In the genomic region with DNA sequence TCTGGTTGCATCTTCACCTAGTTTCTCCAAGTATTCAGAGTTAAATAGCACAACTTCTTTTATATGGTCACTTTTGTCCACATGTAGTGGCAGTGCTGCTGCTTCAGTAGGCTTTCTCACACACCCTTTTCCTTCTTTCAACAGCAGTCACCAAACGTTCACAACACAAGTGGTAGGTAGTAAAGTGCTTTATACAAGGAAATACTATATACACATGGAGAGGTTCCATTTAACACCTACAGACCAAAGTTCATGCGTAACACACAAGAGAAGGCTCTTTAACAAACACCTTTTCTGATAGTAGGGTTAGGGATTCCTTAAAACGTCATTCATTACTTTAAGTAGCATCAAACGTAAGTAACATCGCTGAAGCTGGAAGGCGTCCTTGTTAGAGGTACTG, we compare ENCODE assay signal across 36 cellular contexts.
"Had no signal": no experiment of that assay in that cellular context is flagged by ENCODE, and none has a peak within 500 bp of the region (broad histone marks: within the 10 kb centered on the region; RNA-seq: fewer than 3 reads in every experiment).

No MANE protein-coding gene starts in this region.

- H3K27me3 ChIP-seq: MG63 had no signal

- H3K9me3 ChIP-seq: MG63 had no signal

- H3K27ac ChIP-seq: RWPE1, WERI-Rb-1 had no signal

- H3K4me3 ChIP-seq: MG63 had no signal

- FAIRE-seq: bronchial epithelial cell, RCC 7860 had no signal

- DNase-seq: activated CD4-positive, alpha-beta memory T cell treated with anti-CD3 and anti-CD28 coated beads, Interleukin-2, amount 10 ng/mL, durations not matched to agents 7 days and 5 days; activated CD4-positive, alpha-beta T cell treated with anti-CD3 and anti-CD28 coated beads for 1 hour; activated CD4-positive, alpha-beta T cell treated with anti-CD3 and anti-CD28 coated beads for 48 hours; activated CD4-positive, CD25-positive, alpha-beta regulatory T cell; activated CD8-positive, alpha-beta memory T cell treated with anti-CD3 and anti-CD28 coated beads for 24 hours; activated CD8-positive, alpha-beta memory T cell treated with anti-CD3 and anti-CD28 coated beads, Interleukin-2, amount 10 ng/mL, durations not matched to agents 7 days and 5 days; activated CD8-positive, alpha-beta memory T cell treated with anti-CD3 and anti-CD28 coated beads, Interleukin-2, amount 50 U/mL, for 48 hours; activated effector memory CD4-positive, alpha-beta T cell treated with Interleukin-2 at 50 U/mL for 16 hours; activated naive CD4-positive, alpha-beta T cell treated with anti-CD3 and anti-CD28 coated beads, Interleukin-2, amount 10 ng/mL, durations not matched to agents 7 days and 5 days; activated naive CD8-positive, alpha-beta T cell treated with anti-CD3 and anti-CD28 coated beads, Interleukin-2, amount 50 U/mL, for 24 hours; activated T-cell treated with anti-CD3 and anti-CD28 coated beads, Interleukin-2, amount 50 U/mL, for 48 hours; anterior cingulate cortex; caudate nucleus; Kasumi-1; KG1; MG63; NCI-H1048; NCI-H1105 treated with DMSO at 0.1 percent for 48 hours; NCI-H1436 treated with DMSO at 0.1 percent for 48 hours; NCI-H1694 treated with DMSO at 0.1 percent for 48 hours; NCI-H2029; NCI-H345; NCI-H524 treated with DMSO at 0.1 percent for 48 hours; NCI-H748 treated with DMSO at 0.1 percent for 48 hours; NK-92 treated with Interleukin-12 subunit alpha and Interleukin-12 subunit beta, amount 100 ng/mL, for 24 hours; PC-3; SIG-M5; SW 1271; T-helper 1 cell; T-helper 2 cell; T-helper 9 cell; WERI-Rb-1 had no signal

- ATAC-seq: activated CD8-positive, alpha-beta memory T cell treated with anti-CD3 and anti-CD28 coated beads, Interleukin-2, amount 10 ng/mL, durations not matched to agents 7 days and 5 days; activated naive CD8-positive, alpha-beta T cell treated with anti-CD3 and anti-CD28 coated beads, Interleukin-2, amount 50 U/mL, for 24 hours; PC-3; Right ventricle myocardium inferior had no signal

- H3K36me3 ChIP-seq: MG63, WERI-Rb-1 had no signal
